15 cellular contexts compared by ENCODE assay signal in genomic region chr2:69564604-69565003, GRCh38.
DNase-seq lines count a peak whose midpoint lies in the region; TF ChIP-seq lines count a peak whose summit lies in the region.
"Had no signal": no experiment of that assay in that cellular context is flagged by ENCODE, and none has a peak within 500 bp of the region (broad histone marks: within the 10 kb centered on the region; RNA-seq: fewer than 3 reads in every experiment).

No MANE protein-coding gene starts in this region.

- H2AFZ ChIP-seq in mesenchymal stem cell (ENCODE audit: low read depth, low read length) = no peak overlapping the region
- H2AFZ ChIP-seq: GM23338 had no signal

- H2AK5ac ChIP-seq in mesenchymal stem cell (ENCODE audit: low read length, severe bottlenecking) = no peak overlapping the region

- H3K79me1 ChIP-seq in mesenchymal stem cell (replicated peaks; ENCODE audit: low read length, poor library complexity, severe bottlenecking) = peaks cover 35% of the 10 kb centered on the region

- peaks cover 13% of the 10 kb centered on the region for H3K36me3 Mint-ChIP-seq in activated CD4-positive, alpha-beta T cell treated with anti-CD3 and anti-CD28 coated beads, Interleukin-2, amount 10 ng/mL, durations not matched to agents 7 days and 5 days (ENCODE audit: low read depth)
- H3K36me3 Mint-ChIP-seq in activated naive CD8-positive, alpha-beta T cell = peaks cover 2% of the 10 kb centered on the region
- no peaks in the 10 kb centered on the region for H3K36me3 Mint-ChIP-seq in glutamatergic neuron (ENCODE audit: unreplicated experiment)
- H3K36me3 Mint-ChIP-seq: memory B cell had no signal

- no peaks in the 10 kb centered on the region for H3K27me3 Mint-ChIP-seq in activated CD4-positive, alpha-beta T cell treated with anti-CD3 and anti-CD28 coated beads, Interleukin-2, amount 10 ng/mL, durations not matched to agents 7 days and 5 days
- H3K27me3 Mint-ChIP-seq in activated naive CD8-positive, alpha-beta T cell = no peaks in the 10 kb centered on the region
- H3K27me3 Mint-ChIP-seq in glutamatergic neuron (ENCODE audit: unreplicated experiment) = no peaks in the 10 kb centered on the region
- H3K27me3 Mint-ChIP-seq: type B pancreatic cell had no signal

- 90% methylated on average over 3 of the region's 3 CpGs for WGBS in mesenchymal stem cell

- H3K27ac Mint-ChIP-seq in activated CD4-positive, alpha-beta T cell treated with anti-CD3 and anti-CD28 coated beads, Interleukin-2, amount 10 ng/mL, durations not matched to agents 7 days and 5 days = peak overlapping the region; percentile 22
- H3K27ac Mint-ChIP-seq in activated naive CD8-positive, alpha-beta T cell = peak overlapping the region; percentile 81
- H3K27ac Mint-ChIP-seq in glutamatergic neuron (ENCODE audit: unreplicated experiment) = no peak overlapping the region
- H3K27ac Mint-ChIP-seq: B cell, GM23338, memory B cell, type B pancreatic cell had no signal

- peaks cover 11% of the 10 kb centered on the region for H3K4me1 ChIP-seq in mesenchymal stem cell (ENCODE audit: control insufficient read depth, insufficient read depth, low read depth, low read length)

- no peak overlapping the region for H3K14ac ChIP-seq in mesenchymal stem cell (ENCODE audit: low read length in 2 of 2)

- no peak overlapping the region for H3K27ac ChIP-seq in mesenchymal stem cell (ENCODE audit: low read length, poor library complexity, severe bottlenecking)
- H3K27ac ChIP-seq: esophagus squamous epithelium, gastroesophageal sphincter had no signal

- POLR2A ChIA-PET in activated CD4-positive, alpha-beta T cell treated with anti-CD3 and anti-CD28 coated beads, Interleukin-2, amount 10 ng/mL, durations not matched to agents 7 days and 5 days (lab: Charles Lee) = interaction anchor here (0.6 kb wide), 1 partner anchor 72 kb away, joined by 3 read pairs; no protein-coding TSS in a partner anchor

- no peaks in the 10 kb centered on the region for H3K27me3 ChIP-seq in mesenchymal stem cell (ENCODE audit: control insufficient read depth in 1 of 2, insufficient read depth in 1 of 2, low read length in 2 of 2)
- H3K27me3 ChIP-seq: esophagus squamous epithelium, gastroesophageal sphincter, spleen had no signal

- peak overlapping the region in 1 of 2 experiments; percentile 24 for H2BK12ac ChIP-seq in mesenchymal stem cell (ENCODE audit: low read length in 2 of 2)

- H2BK5ac ChIP-seq in mesenchymal stem cell (ENCODE audit: low read depth, low read length, poor library complexity, severe bottlenecking) = no peak overlapping the region

- H3K9me3 Mint-ChIP-seq in activated CD4-positive, alpha-beta T cell treated with anti-CD3 and anti-CD28 coated beads, Interleukin-2, amount 10 ng/mL, durations not matched to agents 7 days and 5 days = no peaks in the 10 kb centered on the region
- H3K9me3 Mint-ChIP-seq in activated naive CD8-positive, alpha-beta T cell (ENCODE audit: low read depth) = no peaks in the 10 kb centered on the region
- H3K9me3 Mint-ChIP-seq in glutamatergic neuron (ENCODE audit: unreplicated experiment) = no peaks in the 10 kb centered on the region
- H3K9me3 Mint-ChIP-seq: GM23338, memory B cell, type B pancreatic cell had no signal

- TF ChIP-seq CTCF in glutamatergic neuron (IDR thresholded peaks at IDR 0.05; ENCODE audit: partially characterized antibody, unreplicated experiment) = no peak

- H3K4me2 ChIP-seq in mesenchymal stem cell (ENCODE audit: low read length, poor library complexity, severe bottlenecking) = no peak overlapping the region
- H3K4me2 ChIP-seq: GM23338 had no signal

- no peak overlapping the region for H2BK120ac ChIP-seq in mesenchymal stem cell (ENCODE audit: low read depth, low read length)

- H3K36me3 ChIP-seq in mesenchymal stem cell (ENCODE audit: control insufficient read depth in 1 of 2, insufficient read depth in 2 of 2, low read depth in 1 of 2, low read length in 2 of 2) = peaks cover 5 to 11% of the 10 kb centered on the region in 2 experiments
- H3K36me3 ChIP-seq: esophagus squamous epithelium, gastroesophageal sphincter, spleen had no signal

- CTCF ChIA-PET in activated CD4-positive, alpha-beta T cell treated with anti-CD3 and anti-CD28 coated beads, Interleukin-2, amount 10 ng/mL, durations not matched to agents 7 days and 5 days (lab: Charles Lee) = interaction anchor here (0.6 to 2.4 kb wide), 20 partner anchors 8 to 186 kb away, joined by 3 to 10 read pairs (median 4); partner anchors contain the start of gene NFU1

- H3K9me3 ChIP-seq in mesenchymal stem cell (ENCODE audit: control insufficient read depth, low read length) = no peaks in the 10 kb centered on the region
- H3K9me3 ChIP-seq: esophagus squamous epithelium, gastroesophageal sphincter, spleen had no signal

- peak overlapping the region; percentile 24 to 43 for H3K18ac ChIP-seq in mesenchymal stem cell (ENCODE audit: low read depth in 1 of 2, low read length in 2 of 2)

- peak; percentile 17 for DNase-seq in activated CD4-positive, alpha-beta T cell treated with anti-CD3 and anti-CD28 coated beads, Interleukin-2, amount 10 ng/mL, durations not matched to agents 7 days and 5 days
- no peak for DNase-seq in activated CD4-positive, alpha-beta T cell treated with anti-CD3 and anti-CD28 coated beads, Interleukin-2, amount 50 U/mL, for 4 hours
- DNase-seq in ELF-1 (ENCODE audit: low read depth, low spot score) (peak; percentile 24), mesenchymal stem cell (no peak), glutamatergic neuron (no peak), NCI-H2107 (lab: John Stamatoyannopoulos, UW) (no peak), HPDE6-E6E7 (ENCODE audit: extremely low spot score) (no peak)
- DNase-seq: esophagus squamous epithelium had no signal

- no peak overlapping the region for H3K4me3 Mint-ChIP-seq in activated CD4-positive, alpha-beta T cell treated with anti-CD3 and anti-CD28 coated beads, Interleukin-2, amount 10 ng/mL, durations not matched to agents 7 days and 5 days
- peak overlapping the region; percentile 60 for H3K4me3 Mint-ChIP-seq in activated naive CD8-positive, alpha-beta T cell
- H3K4me3 Mint-ChIP-seq in glutamatergic neuron (ENCODE audit: unreplicated experiment) = no peak overlapping the region
- H3K4me3 Mint-ChIP-seq: B cell, GM23338, memory B cell, type B pancreatic cell had no signal

- no peak overlapping the region for H3K23ac ChIP-seq in mesenchymal stem cell (ENCODE audit: low read length in 2 of 2)

- H2BK15ac ChIP-seq in mesenchymal stem cell (ENCODE audit: low read depth, poor library complexity, severe bottlenecking) = no peak overlapping the region

- H3K4me1 Mint-ChIP-seq in activated CD4-positive, alpha-beta T cell treated with anti-CD3 and anti-CD28 coated beads, Interleukin-2, amount 10 ng/mL, durations not matched to agents 7 days and 5 days = peaks cover 66% of the 10 kb centered on the region
- H3K4me1 Mint-ChIP-seq in activated naive CD8-positive, alpha-beta T cell (ENCODE audit: low read depth) = peaks cover 92% of the 10 kb centered on the region
- peaks cover 13% of the 10 kb centered on the region for H3K4me1 Mint-ChIP-seq in glutamatergic neuron (ENCODE audit: low read depth, unreplicated experiment)
- H3K4me1 Mint-ChIP-seq: B cell had no signal

- H4K8ac ChIP-seq in mesenchymal stem cell (ENCODE audit: low read length) = no peak overlapping the region

- H3K4me3 ChIP-seq in mesenchymal stem cell (ENCODE audit: insufficient read depth in 1 of 2, low read depth in 1 of 2, low read length in 2 of 2) = no peak overlapping the region
- H3K4me3 ChIP-seq: esophagus squamous epithelium, gastroesophageal sphincter, GM23338, spleen had no signal

- no peak overlapping the region for H4K91ac ChIP-seq in mesenchymal stem cell (ENCODE audit: low read length)

- H3K9ac ChIP-seq in mesenchymal stem cell (ENCODE audit: low read length) = no peak overlapping the region

- H3K4ac ChIP-seq in mesenchymal stem cell (ENCODE audit: low read depth in 1 of 2, low read length in 2 of 2) = no peak overlapping the region

Comparison
In these comparisons a context has a peak if more than half of its experiments do, and no peak if none do; other contexts are left out.
1. DNase-seq: peak in activated CD4-positive, alpha-beta T cell treated with anti-CD3 and anti-CD28 coated beads, Interleukin-2, amount 10 ng/mL, durations not matched to agents 7 days and 5 days (single experiment) and ELF-1 (single experiment); none in activated CD4-positive, alpha-beta T cell treated with anti-CD3 and anti-CD28 coated beads, Interleukin-2, amount 50 U/mL, for 4 hours (0 of 2), mesenchymal stem cell (single experiment), glutamatergic neuron (single experiment), NCI-H2107 (single experiment) and HPDE6-E6E7 (single experiment).